ENCODE assay signal across 14 cellular contexts in the genomic region with DNA sequence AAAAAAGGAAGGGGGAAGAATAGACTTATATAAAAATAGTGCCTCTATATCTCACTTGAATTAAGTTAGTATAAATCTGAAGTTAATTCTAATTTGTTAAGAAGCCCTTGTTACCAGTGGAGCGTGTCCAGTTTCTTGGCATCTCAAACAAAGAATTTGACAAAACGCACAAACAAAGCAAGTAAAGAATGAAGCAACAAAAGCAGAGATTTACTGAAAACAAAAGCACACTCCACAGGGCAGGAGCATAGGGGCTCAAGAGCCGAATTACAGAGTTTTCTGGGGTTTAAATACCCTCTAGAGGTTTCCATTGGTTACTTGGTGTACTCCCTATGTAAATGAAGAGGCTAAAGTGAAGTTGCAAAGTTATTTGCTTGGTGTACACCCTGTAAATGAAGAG.
"Had no signal": no experiment of that assay in that cellular context is flagged by ENCODE, and none has a peak within 500 bp of the region (broad histone marks: within the 10 kb centered on the region; RNA-seq: fewer than 3 reads in every experiment).

No MANE protein-coding gene starts in this region.

- H3K4me2 ChIP-seq: hepatocyte had no signal

- H3K79me2 ChIP-seq: hepatocyte had no signal

- H3K36me3 ChIP-seq: right atrium auricular region had no signal

- DNase-seq: activated B cell treated with CpG ODN at 0.5 μM for 24 hours; activated CD4-positive, alpha-beta T cell treated with anti-CD3 and anti-CD28 coated beads, Interleukin-2, amount 10 ng/mL, durations not matched to agents 7 days and 5 days; activated CD8-positive, alpha-beta memory T cell treated with anti-CD3 and anti-CD28 coated beads for 24 hours; activated naive CD4-positive, alpha-beta T cell treated with anti-CD3 and anti-CD28 coated beads for 36 hours; central memory CD4-positive, alpha-beta T cell; cortex of kidney; effector memory CD8-positive, alpha-beta T cell; kidney; left ventricle myocardium superior; mesenchymal stem cell; posterior cingulate gyrus had no signal

- H3K27me3 Mint-ChIP-seq: activated B cell treated with CpG ODN at 0.5 μM for 24 hours; effector memory CD8-positive, alpha-beta T cell had no signal

- H3K27me3 ChIP-seq: hepatocyte, right atrium auricular region had no signal

- ATAC-seq: effector memory CD8-positive, alpha-beta T cell; left ventricle myocardium superior had no signal

- H3K27ac ChIP-seq: hepatocyte, right atrium auricular region, skin epidermis had no signal

- H3K4me3 Mint-ChIP-seq: activated B cell treated with CpG ODN at 0.5 μM for 24 hours; activated CD4-positive, alpha-beta T cell treated with anti-CD3 and anti-CD28 coated beads, Interleukin-2, amount 10 ng/mL, durations not matched to agents 7 days and 5 days; activated naive CD4-positive, alpha-beta T cell treated with anti-CD3 and anti-CD28 coated beads for 36 hours; effector memory CD8-positive, alpha-beta T cell had no signal

- H3K4me1 Mint-ChIP-seq: activated CD4-positive, alpha-beta T cell treated with anti-CD3 and anti-CD28 coated beads, Interleukin-2, amount 10 ng/mL, durations not matched to agents 7 days and 5 days had no signal

- H3K27ac Mint-ChIP-seq: activated B cell treated with CpG ODN at 0.5 μM for 24 hours; activated CD4-positive, alpha-beta T cell treated with anti-CD3 and anti-CD28 coated beads, Interleukin-2, amount 10 ng/mL, durations not matched to agents 7 days and 5 days; activated naive CD4-positive, alpha-beta T cell treated with anti-CD3 and anti-CD28 coated beads for 36 hours; effector memory CD8-positive, alpha-beta T cell had no signal

- H3K4me3 ChIP-seq: hepatocyte, right atrium auricular region, skin epidermis had no signal

- H2AFZ ChIP-seq: hepatocyte had no signal
